ENCODE assay signal across 24 cellular contexts in the genomic region with DNA sequence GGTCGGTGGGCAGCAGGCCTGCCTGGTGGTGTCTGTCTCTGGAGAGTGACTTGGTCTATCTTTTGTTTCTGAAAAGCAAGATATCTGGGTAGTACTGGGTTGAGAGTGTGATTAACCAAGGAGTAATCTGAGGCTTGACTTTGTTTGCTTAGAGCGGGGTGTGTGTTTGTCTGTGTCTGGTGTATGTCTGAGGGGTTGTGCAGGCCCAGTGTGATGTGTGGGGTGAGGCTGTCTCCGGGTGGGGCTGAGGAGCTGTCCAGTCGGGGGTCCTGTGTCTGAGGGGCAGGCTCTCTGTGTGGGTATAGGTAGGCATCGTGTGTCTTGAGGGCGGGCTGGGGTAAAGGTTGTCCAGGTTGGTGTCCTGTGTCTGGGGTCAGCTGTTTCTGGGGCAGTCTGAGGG. TPM values are rescaled to one million over a fixed set of nuclear protein-coding genes. Genes with fewer than 3 reads are reported as not detected.
DNase-seq lines count a peak whose midpoint lies in the region; FAIRE-seq and TF ChIP-seq lines count a peak whose summit lies in the region.
"Had no signal": no experiment of that assay in that cellular context is flagged by ENCODE, and none has a peak within 500 bp of the region (broad histone marks: within the 10 kb centered on the region; RNA-seq: fewer than 3 reads in every experiment).

No MANE protein-coding gene starts in this region.

- intact Hi-C loops in activated naive CD4-positive, alpha-beta T cell treated with anti-CD3 and anti-CD28 coated beads for 36 hours (cut with micrococcal nuclease), result no loop called here
- intact Hi-C loops in activated T-helper 1 cell treated with anti-CD3 and anti-CD28 coated beads, Interleukin-12 subunit alpha, Interleukin-12 subunit beta, Interleukin-2, Interleukin-4 antibody, amounts not matched to agents 30 ng/mL and 10 ng/mL and 1 ng/mL, durations not matched to agents 14 hours and 24 hours and 36 hours (cut with micrococcal nuclease), result no loop called here

- CTCF ChIA-PET in activated naive CD4-positive, alpha-beta T cell treated with anti-CD3 and anti-CD28 coated beads for 36 hours (lab: Charles Lee), result no interaction called here
- CTCF ChIA-PET in activated naive CD4-positive, alpha-beta T cell treated with anti-CD3 and anti-CD28 coated beads, Interleukin-2, amount 10 ng/mL, durations not matched to agents 7 days and 5 days (lab: Charles Lee), result no interaction called here

- no peak for TF ChIP-seq CTCF in neural crest cell (conservative IDR thresholded peaks at IDR 0.05)

- peak overlapping the region; percentile 13 for H3K27ac Mint-ChIP-seq in activated naive CD4-positive, alpha-beta T cell treated with anti-CD3 and anti-CD28 coated beads for 36 hours
- no peak overlapping the region for H3K27ac Mint-ChIP-seq in activated naive CD4-positive, alpha-beta T cell treated with anti-CD3 and anti-CD28 coated beads, Interleukin-2, amount 10 ng/mL, durations not matched to agents 7 days and 5 days
- H3K27ac Mint-ChIP-seq in activated T-helper 1 cell treated with anti-CD3 and anti-CD28 coated beads, Interleukin-12 subunit alpha, Interleukin-12 subunit beta, Interleukin-2, Interleukin-4 antibody, amounts not matched to agents 30 ng/mL and 10 ng/mL and 1 ng/mL, durations not matched to agents 14 hours and 24 hours and 36 hours, result peak overlapping the region; percentile 67
- H3K27ac Mint-ChIP-seq in neural crest cell (ENCODE audit: unreplicated experiment), result peak overlapping the region; percentile 25

- FAIRE-seq in RCC 7860 (lab: Jason Lieb, UNC), result no peak
- FAIRE-seq: kidney, pancreas had no signal

- peaks cover 56% of the 10 kb centered on the region for H3K36me3 Mint-ChIP-seq in activated naive CD4-positive, alpha-beta T cell treated with anti-CD3 and anti-CD28 coated beads for 36 hours (ENCODE audit: low read depth)
- H3K36me3 Mint-ChIP-seq in activated naive CD4-positive, alpha-beta T cell treated with anti-CD3 and anti-CD28 coated beads, Interleukin-2, amount 10 ng/mL, durations not matched to agents 7 days and 5 days, result peaks cover 75% of the 10 kb centered on the region
- peaks cover 72% of the 10 kb centered on the region for H3K36me3 Mint-ChIP-seq in activated T-helper 1 cell treated with anti-CD3 and anti-CD28 coated beads, Interleukin-12 subunit alpha, Interleukin-12 subunit beta, Interleukin-2, Interleukin-4 antibody, amounts not matched to agents 30 ng/mL and 10 ng/mL and 1 ng/mL, durations not matched to agents 14 hours and 24 hours and 36 hours (ENCODE audit: low read depth)
- peaks cover 12% of the 10 kb centered on the region for H3K36me3 Mint-ChIP-seq in neural crest cell (ENCODE audit: low read depth)

- H3K9me3 Mint-ChIP-seq in activated naive CD4-positive, alpha-beta T cell treated with anti-CD3 and anti-CD28 coated beads for 36 hours, result no peaks in the 10 kb centered on the region
- no peaks in the 10 kb centered on the region for H3K9me3 Mint-ChIP-seq in activated naive CD4-positive, alpha-beta T cell treated with anti-CD3 and anti-CD28 coated beads, Interleukin-2, amount 10 ng/mL, durations not matched to agents 7 days and 5 days
- no peaks in the 10 kb centered on the region for H3K9me3 Mint-ChIP-seq in activated T-helper 1 cell treated with anti-CD3 and anti-CD28 coated beads, Interleukin-12 subunit alpha, Interleukin-12 subunit beta, Interleukin-2, Interleukin-4 antibody, amounts not matched to agents 30 ng/mL and 10 ng/mL and 1 ng/mL, durations not matched to agents 14 hours and 24 hours and 36 hours
- no peaks in the 10 kb centered on the region for H3K9me3 Mint-ChIP-seq in neural crest cell

- no peak overlapping the region for H3K4me3 Mint-ChIP-seq in activated naive CD4-positive, alpha-beta T cell treated with anti-CD3 and anti-CD28 coated beads for 36 hours
- no peak overlapping the region for H3K4me3 Mint-ChIP-seq in activated naive CD4-positive, alpha-beta T cell treated with anti-CD3 and anti-CD28 coated beads, Interleukin-2, amount 10 ng/mL, durations not matched to agents 7 days and 5 days
- no peak overlapping the region for H3K4me3 Mint-ChIP-seq in activated T-helper 1 cell treated with anti-CD3 and anti-CD28 coated beads, Interleukin-12 subunit alpha, Interleukin-12 subunit beta, Interleukin-2, Interleukin-4 antibody, amounts not matched to agents 30 ng/mL and 10 ng/mL and 1 ng/mL, durations not matched to agents 14 hours and 24 hours and 36 hours
- H3K4me3 Mint-ChIP-seq in neural crest cell, result no peak overlapping the region

- peaks cover 17% of the 10 kb centered on the region for H3K4me1 Mint-ChIP-seq in activated naive CD4-positive, alpha-beta T cell treated with anti-CD3 and anti-CD28 coated beads for 36 hours (ENCODE audit: low read depth)
- no peaks in the 10 kb centered on the region for H3K4me1 Mint-ChIP-seq in activated naive CD4-positive, alpha-beta T cell treated with anti-CD3 and anti-CD28 coated beads, Interleukin-2, amount 10 ng/mL, durations not matched to agents 7 days and 5 days
- peaks cover 24% of the 10 kb centered on the region for H3K4me1 Mint-ChIP-seq in activated T-helper 1 cell treated with anti-CD3 and anti-CD28 coated beads, Interleukin-12 subunit alpha, Interleukin-12 subunit beta, Interleukin-2, Interleukin-4 antibody, amounts not matched to agents 30 ng/mL and 10 ng/mL and 1 ng/mL, durations not matched to agents 14 hours and 24 hours and 36 hours (ENCODE audit: low read depth)
- H3K4me1 Mint-ChIP-seq in neural crest cell, result no peaks in the 10 kb centered on the region

- DNase-seq in activated naive CD4-positive, alpha-beta T cell treated with anti-CD3 and anti-CD28 coated beads for 36 hours, result no peak
- DNase-seq in activated naive CD4-positive, alpha-beta T cell treated with anti-CD3 and anti-CD28 coated beads, Interleukin-2, amount 10 ng/mL, durations not matched to agents 7 days and 5 days, result no peak
- DNase-seq in activated T-helper 1 cell treated with anti-CD3 and anti-CD28 coated beads, Interleukin-12 subunit alpha, Interleukin-12 subunit beta, Interleukin-2, Interleukin-4 antibody, amounts not matched to agents 30 ng/mL and 10 ng/mL and 1 ng/mL, durations not matched to agents 14 hours and 24 hours and 36 hours (ENCODE audit: low spot score), result no peak
- DNase-seq in neural crest cell (ENCODE audit: low read depth, low spot score) (no peak), RCC 7860 (ENCODE audit: low spot score) (no peak), HuH-7.5 (ENCODE audit: low spot score) (no peak)
- DNase-seq: anterior cingulate cortex, caudate nucleus, DMS153, dorsolateral prefrontal cortex, erythroblast, foreskin melanocyte, GDM1, IMR-90, kidney, NCI-H1417 treated with DMSO at 0.1 percent for 48 hours, NCI-H524 treated with DMSO at 0.1 percent for 48 hours, pancreas, SW 1271, thyroid gland had no signal

- H3K27me3 Mint-ChIP-seq in activated naive CD4-positive, alpha-beta T cell treated with anti-CD3 and anti-CD28 coated beads for 36 hours (ENCODE audit: low read depth), result no peaks in the 10 kb centered on the region
- H3K27me3 Mint-ChIP-seq in activated naive CD4-positive, alpha-beta T cell treated with anti-CD3 and anti-CD28 coated beads, Interleukin-2, amount 10 ng/mL, durations not matched to agents 7 days and 5 days, result no peaks in the 10 kb centered on the region
- no peaks in the 10 kb centered on the region for H3K27me3 Mint-ChIP-seq in activated T-helper 1 cell treated with anti-CD3 and anti-CD28 coated beads, Interleukin-12 subunit alpha, Interleukin-12 subunit beta, Interleukin-2, Interleukin-4 antibody, amounts not matched to agents 30 ng/mL and 10 ng/mL and 1 ng/mL, durations not matched to agents 14 hours and 24 hours and 36 hours (ENCODE audit: insufficient read depth)
- H3K27me3 Mint-ChIP-seq in neural crest cell (ENCODE audit: low read depth), result no peaks in the 10 kb centered on the region

RNA-seq across cellular contexts. Expression of gene TIMM50, which starts 11.1 kb away (rescaled TPM):
- total RNA-seq in activated naive CD4-positive, alpha-beta T cell treated with anti-CD3 and anti-CD28 coated beads for 36 hours, result 100 to 1,000 TPM; 103 to 107 TPM
- 121 and 127 TPM in 2 replicates for total RNA-seq in activated T-helper 1 cell treated with anti-CD3 and anti-CD28 coated beads, Interleukin-12 subunit alpha, Interleukin-12 subunit beta, Interleukin-2, Interleukin-4 antibody, amounts not matched to agents 30 ng/mL and 10 ng/mL and 1 ng/mL, durations not matched to agents 14 hours and 24 hours and 36 hours
- 118 and 121 TPM in 2 replicates for total RNA-seq in neural crest cell

RNA-seq across cellular contexts. Expression of gene SUPT5H, which starts 24.2 kb away (rescaled TPM):
- total RNA-seq in activated naive CD4-positive, alpha-beta T cell treated with anti-CD3 and anti-CD28 coated beads for 36 hours, result 100 to 1,000 TPM; 129 to 139 TPM
- total RNA-seq in activated T-helper 1 cell treated with anti-CD3 and anti-CD28 coated beads, Interleukin-12 subunit alpha, Interleukin-12 subunit beta, Interleukin-2, Interleukin-4 antibody, amounts not matched to agents 30 ng/mL and 10 ng/mL and 1 ng/mL, durations not matched to agents 14 hours and 24 hours and 36 hours, result 200 and 203 TPM in 2 replicates
- total RNA-seq in neural crest cell, result 129 and 140 TPM in 2 replicates

RNA-seq across cellular contexts. Expression of gene DLL3, which starts 29.2 kb away (rescaled TPM):
- under 1 TPM; 0.74 to 0.79 TPM for total RNA-seq in activated naive CD4-positive, alpha-beta T cell treated with anti-CD3 and anti-CD28 coated beads for 36 hours
- 1.6 and 2.1 TPM in 2 replicates for total RNA-seq in activated T-helper 1 cell treated with anti-CD3 and anti-CD28 coated beads, Interleukin-12 subunit alpha, Interleukin-12 subunit beta, Interleukin-2, Interleukin-4 antibody, amounts not matched to agents 30 ng/mL and 10 ng/mL and 1 ng/mL, durations not matched to agents 14 hours and 24 hours and 36 hours
- total RNA-seq in neural crest cell, result 17.9 and 22.3 TPM in 2 replicates
- total RNA-seq: Right ventricle myocardium inferior, sciatic nerve had no signal

RNA-seq across cellular contexts. Expression of gene RPS16, which starts 33.8 kb away (rescaled TPM):
- 1,000 to 10,000 TPM; 4,195 to 4,327 TPM for total RNA-seq in activated naive CD4-positive, alpha-beta T cell treated with anti-CD3 and anti-CD28 coated beads for 36 hours
- 2,440 and 2,532 TPM in 2 replicates for total RNA-seq in activated T-helper 1 cell treated with anti-CD3 and anti-CD28 coated beads, Interleukin-12 subunit alpha, Interleukin-12 subunit beta, Interleukin-2, Interleukin-4 antibody, amounts not matched to agents 30 ng/mL and 10 ng/mL and 1 ng/mL, durations not matched to agents 14 hours and 24 hours and 36 hours
- 2,020 and 2,116 TPM in 2 replicates for total RNA-seq in neural crest cell

RNA-seq across cellular contexts. Expression of gene SELENOV, which starts 45.4 kb away (rescaled TPM):
- not detected for total RNA-seq in activated naive CD4-positive, alpha-beta T cell treated with anti-CD3 and anti-CD28 coated beads for 36 hours
- not detected in 2 replicates for total RNA-seq in activated T-helper 1 cell treated with anti-CD3 and anti-CD28 coated beads, Interleukin-12 subunit alpha, Interleukin-12 subunit beta, Interleukin-2, Interleukin-4 antibody, amounts not matched to agents 30 ng/mL and 10 ng/mL and 1 ng/mL, durations not matched to agents 14 hours and 24 hours and 36 hours
- total RNA-seq in neural crest cell, result not detected in 2 replicates
- total RNA-seq: IMR-90, kidney, lung microvascular endothelial cell, MCF 10A, pancreas, Right ventricle myocardium inferior, sciatic nerve had no signal
